36 cellular contexts compared by ENCODE assay signal in the genomic region with DNA sequence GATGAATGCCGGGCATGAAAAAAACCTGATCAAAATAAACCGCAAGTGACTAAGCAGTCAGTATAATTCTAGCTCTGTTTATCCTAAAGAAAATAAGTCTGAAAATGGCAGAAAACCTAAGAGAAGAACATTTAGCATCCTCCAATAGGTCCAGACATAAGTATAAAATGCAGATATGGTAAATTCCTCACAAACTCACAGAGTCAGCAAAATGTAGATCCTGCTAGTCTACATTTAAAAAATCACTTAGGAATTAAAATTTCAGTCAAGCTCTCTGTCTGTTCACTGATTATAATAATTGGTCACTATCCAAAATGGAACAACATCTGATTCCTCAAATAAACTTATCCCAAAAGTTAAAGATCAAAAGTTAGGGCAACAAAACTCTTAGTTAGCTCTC.
"Had no signal": no experiment of that assay in that cellular context is flagged by ENCODE, and none has a peak within 500 bp of the region (broad histone marks: within the 10 kb centered on the region; RNA-seq: fewer than 3 reads in every experiment).

No MANE protein-coding gene starts in this region.

- H3K9me3 ChIP-seq: MG63 had no signal

- H3K27me3 ChIP-seq: MG63 had no signal

- H3K36me3 ChIP-seq: MG63 had no signal

- DNase-seq: Karpas-422, Kasumi-1, MG63, MM.1S, MV-4-11, NCI-H1048, NCI-H1092, NCI-H1092 treated with DMSO at 0.1 percent for 48 hours, NCI-H1105, NCI-H1105 treated with DMSO at 0.1 percent for 48 hours, NCI-H1417, NCI-H1417 treated with DMSO at 0.1 percent for 48 hours, NCI-H1436, NCI-H1436 treated with DMSO at 0.1 percent for 48 hours, NCI-H146, NCI-H1694, NCI-H1694 treated with DMSO at 0.1 percent for 48 hours, NCI-H187, NCI-H187 treated with DMSO at 0.1 percent for 48 hours, NCI-H1930, NCI-H2029, NCI-H2029 treated with DMSO at 0.1 percent for 48 hours, NCI-H2081, NCI-H2081 treated with DMSO at 0.1 percent for 48 hours, NCI-H2107, NCI-H2171, NCI-H2171 treated with DMSO at 0.1 percent for 48 hours, NCI-H2227 treated with DMSO at 0.1 percent for 48 hours, NCI-H226, NCI-H345, NCI-H446, NCI-H446 treated with DMSO at 0.1 percent for 48 hours, NCI-H510A, NCI-H510A treated with DMSO at 0.1 percent for 48 hours, NCI-H524, NCI-H524 treated with DMSO at 0.1 percent for 48 hours had no signal

- H3K4me3 ChIP-seq: MG63 had no signal
